31 cellular contexts compared by ENCODE assay signal in the genomic region with DNA sequence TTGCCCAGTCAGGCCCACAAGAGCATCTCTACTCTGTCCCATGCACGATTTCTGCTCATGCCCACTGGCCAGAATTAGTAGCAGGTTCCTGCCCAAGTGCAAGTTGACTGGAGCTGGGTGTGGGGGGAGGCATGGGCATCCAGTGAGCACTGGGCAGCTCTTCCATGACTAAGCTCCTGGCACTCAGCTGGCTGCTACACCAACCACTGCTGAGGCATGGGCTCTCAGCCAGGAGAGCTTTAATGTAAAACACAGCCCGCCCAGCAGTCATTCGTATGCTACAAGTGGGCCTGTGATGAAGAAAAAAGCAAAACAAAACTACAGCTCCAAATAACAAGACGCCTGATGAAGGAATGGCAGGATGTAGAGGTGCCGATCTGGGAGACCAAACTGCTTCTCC.
"Had no signal": no experiment of that assay in that cellular context is flagged by ENCODE, and none has a peak within 500 bp of the region (broad histone marks: within the 10 kb centered on the region; RNA-seq: fewer than 3 reads in every experiment).

No MANE protein-coding gene starts in this region.

- H3K27me3 ChIP-seq: foreskin keratinocyte, gastrocnemius medialis had no signal

- H3K4me3 Mint-ChIP-seq: activated CD4-positive, alpha-beta memory T cell treated with anti-CD3 and anti-CD28 coated beads for 36 hours; activated CD4-positive, alpha-beta T cell treated with anti-CD3 and anti-CD28 coated beads for 36 hours; activated CD4-positive, alpha-beta T cell treated with anti-CD3 and anti-CD28 coated beads, Interleukin-2, amount 10 ng/mL, durations not matched to agents 24 days and 14 days; activated naive CD8-positive, alpha-beta T cell; activated T-cell treated with anti-CD3 and anti-CD28 coated beads, Interleukin-2, amount 50 U/mL, for 4 hours; activated T-helper 17 cell treated with anti-CD3 and anti-CD28 coated beads, Interleukin-2, amount 50 U/mL, for 72 hours; effector memory CD8-positive, alpha-beta T cell; T-helper 17 cell; T-helper 2 cell treated with Interferon-gamma antibody and Interleukin-4, amounts not matched to agents 5 μg/mL and 100 μg/mL, for 36 hours had no signal

- H3K27ac Mint-ChIP-seq: activated CD4-positive, alpha-beta memory T cell treated with anti-CD3 and anti-CD28 coated beads for 36 hours; activated CD4-positive, alpha-beta T cell treated with anti-CD3 and anti-CD28 coated beads for 36 hours; activated CD4-positive, alpha-beta T cell treated with anti-CD3 and anti-CD28 coated beads, Interleukin-2, amount 10 ng/mL, durations not matched to agents 24 days and 14 days; activated naive CD8-positive, alpha-beta T cell; activated T-helper 17 cell treated with anti-CD3 and anti-CD28 coated beads, Interleukin-2, amount 50 U/mL, for 72 hours; effector memory CD8-positive, alpha-beta T cell; T-helper 17 cell; T-helper 2 cell treated with Interferon-gamma antibody and Interleukin-4, amounts not matched to agents 5 μg/mL and 100 μg/mL, for 36 hours had no signal

- H3K27me3 Mint-ChIP-seq: activated CD4-positive, alpha-beta T cell treated with anti-CD3 and anti-CD28 coated beads, Interleukin-2, amount 10 ng/mL, durations not matched to agents 24 days and 14 days had no signal

- H3K4me1 Mint-ChIP-seq: activated CD4-positive, alpha-beta T cell treated with anti-CD3 and anti-CD28 coated beads for 36 hours; activated CD4-positive, alpha-beta T cell treated with anti-CD3 and anti-CD28 coated beads, Interleukin-2, amount 10 ng/mL, durations not matched to agents 24 days and 14 days; activated T-helper 17 cell treated with anti-CD3 and anti-CD28 coated beads, Interleukin-2, amount 50 U/mL, for 72 hours; T-helper 17 cell had no signal

- H3K36me3 Mint-ChIP-seq: activated CD4-positive, alpha-beta memory T cell treated with anti-CD3 and anti-CD28 coated beads for 36 hours; activated naive CD8-positive, alpha-beta T cell had no signal

- H3K4me3 ChIP-seq: body of pancreas, esophagus muscularis mucosa, gastrocnemius medialis, heart left ventricle had no signal

- DNase-seq: activated CD4-positive, alpha-beta memory T cell treated with anti-CD3 and anti-CD28 coated beads for 36 hours; activated CD4-positive, alpha-beta T cell treated with anti-CD3 and anti-CD28 coated beads for 36 hours; activated CD4-positive, alpha-beta T cell treated with anti-CD3 and anti-CD28 coated beads, Interleukin-2, amount 10 ng/mL, durations not matched to agents 24 days and 14 days; activated CD4-positive, CD25-positive, alpha-beta regulatory T cell; activated CD4-positive, CD25-positive, alpha-beta regulatory T cell treated with anti-CD3 and anti-CD28 coated beads, Interleukin-2, amount 50 U/mL, for 72 hours; activated CD8-positive, alpha-beta memory T cell treated with anti-CD3 and anti-CD28 coated beads, Interleukin-2, amount 50 U/mL, for 48 hours; activated effector memory CD4-positive, alpha-beta T cell treated with Interleukin-2 at 50 U/mL for 16 hours; activated gamma-delta T cell treated with Interleukin-2 at 50 U/mL for 16 hours; activated naive CD4-positive, alpha-beta T cell treated with anti-CD3 and anti-CD28 coated beads, Interleukin-2, amount 50 U/mL, for 16 hours; activated naive CD4-positive, alpha-beta T cell treated with Interleukin-2 at 50 U/mL for 16 hours; activated T-cell treated with anti-CD3 and anti-CD28 coated beads for 4 hours; activated T-cell treated with anti-CD3 and anti-CD28 coated beads, Interleukin-2, amount 50 U/mL, for 4 hours; amniotic stem cell; anterior cingulate cortex; body of pancreas; cortex of kidney; dermis blood vessel endothelial cell; effector CD4-positive, alpha-beta T cell; effector memory CD8-positive, alpha-beta T cell; erythroblast; foreskin keratinocyte; gastrocnemius medialis; glutamatergic neuron; heart left ventricle; T-helper 17 cell; T1000; WERI-Rb-1 had no signal

- H3K27ac ChIP-seq: body of pancreas, esophagus muscularis mucosa, foreskin keratinocyte, gastrocnemius medialis, heart left ventricle, WERI-Rb-1 had no signal

- H3K36me3 ChIP-seq: esophagus muscularis mucosa, gastrocnemius medialis, heart left ventricle, WERI-Rb-1 had no signal

- ATAC-seq: activated CD4-positive, alpha-beta T cell treated with anti-CD3 and anti-CD28 coated beads for 36 hours; activated T-cell treated with anti-CD3 and anti-CD28 coated beads, Interleukin-2, amount 50 U/mL, for 4 hours; activated T-helper 17 cell treated with anti-CD3 and anti-CD28 coated beads, Interleukin-2, amount 50 U/mL, for 72 hours; body of pancreas; effector memory CD8-positive, alpha-beta T cell; foreskin keratinocyte; gastrocnemius medialis; heart left ventricle; T-helper 17 cell had no signal

- H3K4me1 ChIP-seq: body of pancreas, esophagus muscularis mucosa, foreskin keratinocyte, gastrocnemius medialis, heart left ventricle had no signal

- H3K9me3 ChIP-seq: body of pancreas, gastrocnemius medialis had no signal
